In the genomic region with DNA sequence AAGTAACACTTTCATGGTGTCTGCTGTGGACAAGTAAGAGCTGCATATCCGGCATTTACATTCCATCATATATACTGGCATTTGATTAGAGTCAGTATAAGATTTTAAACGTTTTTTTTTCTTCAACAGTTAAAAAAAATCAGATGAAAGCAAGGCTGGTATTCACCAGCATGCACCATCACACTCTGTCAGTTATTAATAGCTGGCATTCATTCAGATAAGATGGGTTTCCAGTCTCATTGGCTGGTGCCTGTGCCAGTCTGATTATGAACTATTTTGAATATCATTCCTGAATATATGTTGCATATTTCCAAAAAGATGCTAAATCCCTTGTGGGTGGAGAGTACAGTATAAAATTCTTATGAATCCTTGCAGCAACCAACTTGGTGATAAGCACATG, we compare ENCODE assay signal across 24 cellular contexts.
DNase-seq lines count a peak whose midpoint lies in the region; ATAC-seq and TF ChIP-seq lines count a peak whose summit lies in the region.
"Had no signal": no experiment of that assay in that cellular context is flagged by ENCODE, and none has a peak within 500 bp of the region (broad histone marks: within the 10 kb centered on the region; RNA-seq: fewer than 3 reads in every experiment).

No MANE protein-coding gene starts in this region.

- no peaks in the 10 kb centered on the region for H3K4me1 ChIP-seq in right atrium auricular region
- peaks cover 0 to 25% (median 19%) of the 10 kb centered on the region in 4 donors for H3K4me1 ChIP-seq in esophagus muscularis mucosa
- no peaks in the 10 kb centered on the region for H3K4me1 ChIP-seq in neuronal stem cell (ENCODE audit: control insufficient read depth in 2 of 2, insufficient read depth in 1 of 2, low read depth in 1 of 2, low read length in 2 of 2)
- H3K4me1 ChIP-seq in foreskin keratinocyte, result no peaks in the 10 kb centered on the region
- H3K4me1 ChIP-seq: A549; BE2C; BLaER1 treated with 17β-estradiol and CSF1 and Interleukin-3, amounts not matched to agents 10 nM and 100 nM; HAP-1 had no signal

- H3K27ac Mint-ChIP-seq in activated T-helper 17 cell treated with anti-CD3 and anti-CD28 coated beads, Interleukin-2, amount 50 U/mL, for 72 hours, result no peak overlapping the region
- H3K27ac Mint-ChIP-seq: CD14-positive monocyte; CD4-positive, alpha-beta T cell; CD8-positive, alpha-beta memory T cell; HFFc6 had no signal

- no peak overlapping the region for H3K4me2 ChIP-seq in neuronal stem cell (ENCODE audit: insufficient read depth, low read length, poor library complexity, severe bottlenecking)
- H3K4me2 ChIP-seq: A549; BLaER1 treated with 17β-estradiol and CSF1 and Interleukin-3, amounts not matched to agents 10 nM and 100 nM had no signal

- no peak overlapping the region for H4K8ac ChIP-seq in neuronal stem cell (ENCODE audit: low read depth, low read length)

- peak overlapping the region; percentile 67 for H2AFZ ChIP-seq in neuronal stem cell (ENCODE audit: low read length)

- H3K9me3 Mint-ChIP-seq in activated T-helper 17 cell treated with anti-CD3 and anti-CD28 coated beads, Interleukin-2, amount 50 U/mL, for 72 hours, result no peaks in the 10 kb centered on the region
- H3K9me3 Mint-ChIP-seq: CD4-positive, alpha-beta T cell; CD8-positive, alpha-beta memory T cell; HFFc6 had no signal

- H3K27me3 ChIP-seq in right atrium auricular region, result no peaks in the 10 kb centered on the region
- H3K27me3 ChIP-seq in esophagus muscularis mucosa, result no peaks in the 10 kb centered on the region
- no peaks in the 10 kb centered on the region for H3K27me3 ChIP-seq in neuronal stem cell (ENCODE audit: control insufficient read depth in 3 of 3, insufficient read depth in 3 of 3, low read depth in 1 of 3, low read length in 3 of 3)
- H3K27me3 ChIP-seq in foreskin keratinocyte, result no peaks in the 10 kb centered on the region
- H3K27me3 ChIP-seq: BE2C; BLaER1 treated with 17β-estradiol and CSF1 and Interleukin-3, amounts not matched to agents 10 nM and 100 nM had no signal

- H3K18ac ChIP-seq in neuronal stem cell (ENCODE audit: low read length), result no peak overlapping the region

- no peak overlapping the region for H2BK120ac ChIP-seq in neuronal stem cell (ENCODE audit: low read depth, low read length)

- DNase-seq in left ventricle myocardium superior (no peak), right atrium auricular region (ENCODE audit: low spot score) (no peak), esophagus muscularis mucosa (ENCODE audit: extremely low spot score) (no peak), neuronal stem cell (ENCODE audit: low spot score) (no peak), foreskin keratinocyte (no peak)
- DNase-seq: 8988T; ACHN; AML-193; BE2C; CD4-positive, alpha-beta T cell; CD8-positive, alpha-beta memory T cell; DMS 273 treated with DMSO at 0.1 percent for 48 hours; DMS79; EL; GDM1; GOT3; HFFc6 had no signal

- H2BK5ac ChIP-seq in neuronal stem cell (ENCODE audit: low read length), result no peak overlapping the region

- no peak overlapping the region for H3K9ac ChIP-seq in neuronal stem cell (ENCODE audit: low read depth, low read length, poor library complexity)
- H3K9ac ChIP-seq: BLaER1 treated with 17β-estradiol and CSF1 and Interleukin-3, amounts not matched to agents 10 nM and 100 nM had no signal

- no peak overlapping the region for H3K4me3 Mint-ChIP-seq in activated T-helper 17 cell treated with anti-CD3 and anti-CD28 coated beads, Interleukin-2, amount 50 U/mL, for 72 hours
- H3K4me3 Mint-ChIP-seq: CD14-positive monocyte; CD4-positive, alpha-beta T cell; CD8-positive, alpha-beta memory T cell had no signal

- H3K4ac ChIP-seq in neuronal stem cell (ENCODE audit: low read length), result no peak overlapping the region

- TF ChIP-seq EP300 in esophagus muscularis mucosa (IDR thresholded peaks at IDR 0.05), result no peak

- H4K91ac ChIP-seq in neuronal stem cell (ENCODE audit: low read depth, low read length, poor library complexity), result no peak overlapping the region

- 28% methylated on average over 2 of the region's 2 CpGs for WGBS in esophagus muscularis mucosa
- WGBS in neuronal stem cell (ENCODE audit: extremely low coverage in 2 of 2, insufficient read length in 2 of 2, insufficient replicate concordance in 1 of 2), 2 donors, result no CpG with 5 or more reads among the region's 2 CpGs

- TF ChIP-seq POLR2A in esophagus muscularis mucosa (IDR thresholded peaks at IDR 0.05; ENCODE audit: low read depth), result no peak

- H3K4me1 Mint-ChIP-seq in activated T-helper 17 cell treated with anti-CD3 and anti-CD28 coated beads, Interleukin-2, amount 50 U/mL, for 72 hours, result no peaks in the 10 kb centered on the region
- H3K4me1 Mint-ChIP-seq: CD14-positive monocyte; CD8-positive, alpha-beta memory T cell had no signal

- ATAC-seq in left ventricle myocardium superior (peak; percentile 34), HG02763 (IDR thresholded peaks at IDR 0.05; ENCODE audit: unreplicated experiment) (no peak), foreskin keratinocyte (no peak)
- ATAC-seq in activated T-helper 17 cell treated with anti-CD3 and anti-CD28 coated beads, Interleukin-2, amount 50 U/mL, for 72 hours (replicated peaks), result no peak
- ATAC-seq: A549, GM12878 had no signal

- H3K4me3 ChIP-seq in right atrium auricular region, result no peak overlapping the region
- peak overlapping the region in 1 of 4 donors; percentile 6 for H3K4me3 ChIP-seq in esophagus muscularis mucosa
- no peak overlapping the region for H3K4me3 ChIP-seq in neuronal stem cell (ENCODE audit: low read length in 2 of 2)
- H3K4me3 ChIP-seq: A549; BLaER1 treated with 17β-estradiol and CSF1 and Interleukin-3, amounts not matched to agents 10 nM and 100 nM; GM12878; HAP-1 had no signal

- no peaks in the 10 kb centered on the region for H3K79me1 ChIP-seq in neuronal stem cell (ENCODE audit: low read depth, low read length)

- intact Hi-C loops in left ventricle myocardium superior (cut with micrococcal nuclease), result no loop called here
- intact Hi-C loops in esophagus muscularis mucosa (cut with DNase I), result no loop called here

- H3K27ac ChIP-seq in right atrium auricular region (no peak overlapping the region), esophagus muscularis mucosa (replicated peaks in 1 of 4) (peak overlapping the region in 3 of 4 donors; percentile 5 to 38 (median 35)), neuronal stem cell (replicated peaks; ENCODE audit: low read length) (no peak overlapping the region), foreskin keratinocyte (no peak overlapping the region)
- H3K27ac ChIP-seq: A549; BLaER1 treated with 17β-estradiol and CSF1 and Interleukin-3, amounts not matched to agents 10 nM and 100 nM had no signal

- H3K14ac ChIP-seq in neuronal stem cell (ENCODE audit: low read length), result no peak overlapping the region

- H2BK15ac ChIP-seq in neuronal stem cell (ENCODE audit: low read length), result no peak overlapping the region

- H3K36me3 Mint-ChIP-seq in activated T-helper 17 cell treated with anti-CD3 and anti-CD28 coated beads, Interleukin-2, amount 50 U/mL, for 72 hours (ENCODE audit: low read depth), result no peaks in the 10 kb centered on the region
- H3K36me3 Mint-ChIP-seq: CD14-positive monocyte; CD8-positive, alpha-beta memory T cell had no signal

- no peak overlapping the region for H3K23ac ChIP-seq in neuronal stem cell (ENCODE audit: low read depth, low read length, poor library complexity)

- H3K9me3 ChIP-seq in right atrium auricular region (no peaks in the 10 kb centered on the region), esophagus muscularis mucosa (no peaks in the 10 kb centered on the region), neuronal stem cell (replicated peaks in 1 of 2; ENCODE audit: control insufficient read depth in 2 of 2, insufficient read depth in 1 of 2, low read depth in 1 of 2, low read length in 2 of 2) (no peaks in the 10 kb centered on the region)
- H3K9me3 ChIP-seq: A549; BE2C; BLaER1 treated with 17β-estradiol and CSF1 and Interleukin-3, amounts not matched to agents 10 nM and 100 nM; HAP-1 had no signal

- TF ChIP-seq CTCF in right atrium auricular region (IDR thresholded peaks at IDR 0.05) (no peak), esophagus muscularis mucosa (IDR thresholded peaks at IDR 0.05) (no peak), foreskin keratinocyte (conservative IDR thresholded peaks at IDR 0.05) (no peak)

- H2BK12ac ChIP-seq in neuronal stem cell (ENCODE audit: low read length), result no peak overlapping the region

- peaks cover 10% of the 10 kb centered on the region for H3K27me3 Mint-ChIP-seq in activated T-helper 17 cell treated with anti-CD3 and anti-CD28 coated beads, Interleukin-2, amount 50 U/mL, for 72 hours

- H3K36me3 ChIP-seq in right atrium auricular region (no peaks in the 10 kb centered on the region), esophagus muscularis mucosa (no peaks in the 10 kb centered on the region), neuronal stem cell (replicated peaks in 1 of 2; ENCODE audit: control insufficient read depth in 2 of 2, insufficient read depth in 2 of 2, low read length in 2 of 2) (no peaks in the 10 kb centered on the region)
- H3K36me3 ChIP-seq: BE2C; BLaER1 treated with 17β-estradiol and CSF1 and Interleukin-3, amounts not matched to agents 10 nM and 100 nM; HAP-1 had no signal

- H2AK5ac ChIP-seq in neuronal stem cell (ENCODE audit: low read depth, low read length), result no peak overlapping the region

Comparison
In these comparisons a context has a peak if more than half of its experiments do, and no peak if none do; other contexts are left out.
1. H3K27ac ChIP-seq: peak in esophagus muscularis mucosa (3 of 4); none in right atrium auricular region (0 of 2), neuronal stem cell (single experiment) and foreskin keratinocyte (single experiment).